ENCODE assay signal across 1 cellular context in the genomic region with DNA sequence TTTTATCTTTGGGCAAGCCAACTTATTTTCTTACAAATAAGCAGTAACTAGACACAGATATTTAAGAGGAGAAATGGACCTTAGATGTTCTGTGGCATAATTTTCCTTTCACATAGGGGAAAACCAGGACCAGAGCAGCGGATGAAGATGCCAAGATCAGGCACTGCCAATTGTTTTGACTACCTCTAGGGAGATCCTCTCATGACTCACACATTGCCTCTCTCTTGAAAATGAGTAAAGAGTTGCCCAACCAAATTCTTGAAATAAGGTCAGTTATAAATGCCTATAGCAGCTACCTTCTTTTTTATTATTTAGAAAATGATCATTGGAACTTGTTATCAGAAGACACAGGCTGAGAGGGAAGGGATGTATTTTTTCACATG.
TF ChIP-seq lines count a peak whose summit lies in the region.

No MANE protein-coding gene starts in this region.

TF ChIP-seq in SK-N-SH, 30 proteins besides CTCF, POLR2A, EP300 and RAD21 (continued from another document):
- no peak for TF ChIP-seq FOXM1 (IDR thresholded peaks at IDR 0.05; ENCODE audit: low read depth)
- TF ChIP-seq, protein P1, sequence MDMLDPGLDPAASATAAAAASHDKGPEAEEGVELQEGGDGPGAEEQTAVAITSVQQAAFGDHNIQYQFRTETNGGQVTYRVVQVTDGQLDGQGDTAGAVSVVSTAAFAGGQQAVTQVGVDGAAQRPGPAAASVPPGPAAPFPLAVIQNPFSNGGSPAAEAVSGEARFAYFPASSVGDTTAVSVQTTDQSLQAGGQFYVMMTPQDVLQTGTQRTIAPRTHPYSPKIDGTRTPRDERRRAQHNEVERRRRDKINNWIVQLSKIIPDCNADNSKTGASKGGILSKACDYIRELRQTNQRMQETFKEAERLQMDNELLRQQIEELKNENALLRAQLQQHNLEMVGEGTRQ (IDR thresholded peaks at IDR 0.05; ENCODE audit: borderline replicate concordance, low read depth, low read length), result no peak
- TF ChIP-seq SMC3 (IDR thresholded peaks at IDR 0.05; ENCODE audit: low read depth, low read length), result no peak
- no peak for TF ChIP-seq GATA2 (CRISPR knock-in tag; IDR thresholded peaks at IDR 0.05)
- no peak for TF ChIP-seq SIN3A (IDR thresholded peaks at IDR 0.05; ENCODE audit: borderline replicate concordance, low read depth, low read length)
- TF ChIP-seq CHD2 (IDR thresholded peaks at IDR 0.05; ENCODE audit: low read length, partially characterized antibody), result no peak
- TF ChIP-seq RXRA (IDR thresholded peaks at IDR 0.05; ENCODE audit: borderline replicate concordance, low read depth), result no peak
